ENCODE assay signal across 13 cellular contexts in genomic region chr6:110529355-110529754, GRCh38. TPM values are rescaled to one million over a fixed set of nuclear protein-coding genes. Genes with fewer than 3 reads are reported as not detected.
DNase-seq lines count a peak whose midpoint lies in the region; ATAC-seq and TF ChIP-seq lines count a peak whose summit lies in the region.
"Had no signal": no experiment of that assay in that cellular context is flagged by ENCODE, and none has a peak within 500 bp of the region (broad histone marks: within the 10 kb centered on the region; RNA-seq: fewer than 3 reads in every experiment).

No MANE protein-coding gene starts in this region.

- CTCF ChIA-PET in A673 (lab: Charles Lee): no interaction called here

- H3K36me3 ChIP-seq in A673 (ENCODE audit: insufficient read depth, low read length, poor library complexity, severe bottlenecking) (no peaks in the 10 kb centered on the region), hepatocyte (replicated peaks; ENCODE audit: insufficient read depth, low read depth) (no peaks in the 10 kb centered on the region), endodermal cell (ENCODE audit: control insufficient read depth, insufficient read depth, low read length) (no peaks in the 10 kb centered on the region)

- H3K4me3 ChIP-seq in A673 (ENCODE audit: low read depth, low read length, poor library complexity, severe bottlenecking): no peak overlapping the region
- H3K4me3 ChIP-seq in HFF-Myc (replicated peaks; ENCODE audit: low read depth, low read length): no peak overlapping the region
- H3K4me3 ChIP-seq in hepatocyte: no peak overlapping the region
- no peak overlapping the region for H3K4me3 ChIP-seq in endodermal cell (ENCODE audit: low read length)

- H4K20me1 ChIP-seq in hepatocyte (ENCODE audit: insufficient read depth, poor library complexity, severe bottlenecking): no peaks in the 10 kb centered on the region

- no peaks in the 10 kb centered on the region for H3K4me1 Mint-ChIP-seq in endodermal cell

- H3K79me2 ChIP-seq in hepatocyte: no peaks in the 10 kb centered on the region

- H3K27me3 Mint-ChIP-seq in endodermal cell (ENCODE audit: insufficient read depth): no peaks in the 10 kb centered on the region

- POLR2A ChIA-PET in A673 (lab: Charles Lee; ENCODE audit: low non-redundant PET): interaction anchor here (0.6 kb wide), 1 partner anchor 683 kb away, joined by 4 read pairs; no protein-coding TSS in a partner anchor

- intact Hi-C loops in A673 (cut with micrococcal nuclease; ENCODE audit: unreplicated experiment): loop anchor here (2.0 to 10.0 kb wide), 6 partner anchors 153 to 1513 kb away; no protein-coding TSS in a partner anchor

- H3K4me1 ChIP-seq in A673 (ENCODE audit: insufficient read depth, low read length, poor library complexity, severe bottlenecking): peaks cover 21% of the 10 kb centered on the region
- peaks cover 15% of the 10 kb centered on the region for H3K4me1 ChIP-seq in hepatocyte (ENCODE audit: insufficient read depth)
- no peaks in the 10 kb centered on the region for H3K4me1 ChIP-seq in endodermal cell (ENCODE audit: control insufficient read depth, insufficient read depth, low read length)

- H3K27ac ChIP-seq in A673 (ENCODE audit: low read depth, low read length, poor library complexity, severe bottlenecking): no peak overlapping the region
- peak overlapping the region; percentile 4 for H3K27ac ChIP-seq in hepatocyte
- H3K27ac ChIP-seq in endodermal cell (ENCODE audit: low read depth, low read length): no peak overlapping the region

- 75% methylated on average over 5 of the region's 5 CpGs for WGBS in hepatocyte (ENCODE audit: low lambda C conversion rate, missing lambda C conversion rate)
- WGBS in endodermal cell (ENCODE audit: insufficient coverage in 1 of 2, insufficient read length in 1 of 2), 2 experiments: 90 to 98% methylated on average over 2 to 5 of the region's 5 CpGs

- peaks cover 37% of the 10 kb centered on the region for H3K27me3 ChIP-seq in A673 (replicated peaks; ENCODE audit: insufficient read depth, low read depth, low read length, poor library complexity)
- H3K27me3 ChIP-seq in hepatocyte: no peaks in the 10 kb centered on the region
- H3K27me3 ChIP-seq in endodermal cell (ENCODE audit: control insufficient read depth, insufficient read depth, low read length, poor library complexity, severe bottlenecking): no peaks in the 10 kb centered on the region

- ATAC-seq in HG03097 (IDR thresholded peaks at IDR 0.05; ENCODE audit: low FRiP score, unreplicated experiment): no peak

- no peaks in the 10 kb centered on the region for H3K9me2 ChIP-seq in hepatocyte (replicated peaks; ENCODE audit: insufficient read depth)

- DNase-seq in A673 (ENCODE audit: low spot score) (peak; percentile 47), HFF-Myc (ENCODE audit: extremely low read depth, low read depth) (peak; percentile 76), UCSD-AML1 (lab: John Stamatoyannopoulos, UW; ENCODE audit: unreplicated experiment) (peak; percentile 45), hepatocyte (ENCODE audit: low spot score) (no peak), endodermal cell (no peak), NCI-H2081 (lab: John Stamatoyannopoulos, UW) (no peak)
- no peak for DNase-seq in central memory CD4-positive, alpha-beta T cell
- DNase-seq: Calu3; cerebellar nuclear complex; Karpas-422; stimulated activated naive CD4-positive, alpha-beta T cell treated with Interleukin-2 at 50 U/mL for 16 hours had no signal

- no peak overlapping the region for H3K27ac Mint-ChIP-seq in endodermal cell

- no TSS peak for BruUV-seq in A673 (replicated peaks; lab: Mats Ljungman, UMichigan)

- no peak overlapping the region for H3K9ac ChIP-seq in endodermal cell (ENCODE audit: extremely low read depth, low read length, poor library complexity, severe bottlenecking)

- no peak overlapping the region for H3K4me3 Mint-ChIP-seq in endodermal cell

- H3K9me3 ChIP-seq in A673 (ENCODE audit: low read depth, low read length, poor library complexity, severe bottlenecking): peaks cover 6% of the 10 kb centered on the region
- H3K9me3 ChIP-seq in hepatocyte (ENCODE audit: low read depth): no peaks in the 10 kb centered on the region
- H3K9me3 ChIP-seq in endodermal cell (ENCODE audit: control insufficient read depth, low read length): peaks cover 17% of the 10 kb centered on the region

- H3K4me2 ChIP-seq in hepatocyte: no peak overlapping the region

- H3K9me3 Mint-ChIP-seq in endodermal cell: peaks cover 15% of the 10 kb centered on the region

- no peaks in the 10 kb centered on the region for H3K36me3 Mint-ChIP-seq in endodermal cell (ENCODE audit: low read depth)

- TF ChIP-seq CTCF in A673 (conservative IDR thresholded peaks at IDR 0.05; ENCODE audit: low read depth, low read length) (no peak), HFF-Myc (IDR thresholded peaks at IDR 0.05; ENCODE audit: low read depth, low read length, missing control alignments) (no peak), hepatocyte (IDR thresholded peaks at IDR 0.05; ENCODE audit: poor library complexity) (no peak), endodermal cell (conservative IDR thresholded peaks at IDR 0.05) (no peak)

- H2AFZ ChIP-seq in hepatocyte: peak overlapping the region; percentile 15

RNA-seq across cellular contexts. Expression of gene SLC22A16, which starts 52.9 kb away (rescaled TPM):
- total RNA-seq in A673 (2021) (0.15 TPM in 1 of 2 replicates, not detected in the other), hepatocyte (not detected in 2 replicates), endodermal cell (not detected)
- not detected in 2 replicates for polyA plus RNA-seq in hepatocyte
- not detected for polyA plus RNA-seq in endodermal cell (2013, experiment 1 of 2)
- not detected for polyA plus RNA-seq in endodermal cell (2013, experiment 2 of 2)
- total RNA-seq: activated CD8-positive, alpha-beta memory T cell treated with anti-CD3 and anti-CD28 coated beads for 36 hours; Calu3 had no signal

Comparison
In these comparisons a context has a peak if more than half of its experiments do, and no peak if none do; other contexts are left out.
1. DNase-seq: peak in A673 (single experiment), HFF-Myc (single experiment) and UCSD-AML1 (single experiment); none in hepatocyte (single experiment), endodermal cell (single experiment), NCI-H2081 (0 of 2) and central memory CD4-positive, alpha-beta T cell (single experiment).